8 cellular contexts compared by ENCODE assay signal in the genomic region with DNA sequence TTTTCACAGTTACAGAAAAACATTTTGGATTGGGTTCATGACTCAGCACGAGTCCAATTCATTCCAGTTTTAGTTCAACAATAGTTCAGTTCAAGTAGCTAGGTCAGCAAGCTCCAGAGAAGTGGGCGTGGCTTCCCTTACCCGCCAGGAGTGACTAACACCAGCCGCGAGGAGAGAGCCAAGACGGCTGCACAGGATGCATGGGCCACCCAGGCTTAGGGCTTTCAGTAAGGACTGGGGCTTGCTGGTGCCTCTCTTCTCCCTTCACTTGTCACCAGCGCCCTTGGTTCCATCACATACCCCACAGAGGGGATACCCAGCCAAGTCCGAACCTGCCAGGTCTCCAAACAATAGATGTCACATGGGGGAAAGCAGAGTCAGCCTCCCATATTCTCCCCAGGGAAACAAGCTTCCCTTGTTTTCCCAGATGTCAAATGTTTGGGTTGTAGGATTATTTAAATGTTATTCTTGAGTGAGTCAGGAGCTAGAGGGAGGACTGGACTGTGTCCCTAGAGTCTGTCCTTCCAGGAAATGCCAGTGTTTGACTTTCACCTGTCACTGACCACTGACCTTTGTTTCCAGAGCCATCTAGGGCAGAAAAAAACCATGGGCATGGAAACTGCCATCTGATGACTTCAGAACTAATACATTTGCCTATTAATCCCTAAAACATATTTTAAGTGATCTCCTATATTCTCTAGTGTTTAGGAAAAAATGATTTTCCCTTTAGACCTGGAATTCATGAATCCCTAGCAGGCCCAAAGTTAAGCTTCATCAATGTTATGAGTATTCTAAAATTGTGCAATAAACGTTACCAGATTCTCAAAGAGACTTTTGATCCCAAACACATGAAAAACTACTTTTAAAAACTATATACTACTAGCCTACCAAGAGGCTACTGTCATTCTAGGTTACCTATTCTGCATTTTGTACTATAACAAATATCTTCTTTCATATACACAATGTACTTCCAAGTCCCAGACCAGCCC. TPM values are rescaled to one million over a fixed set of nuclear protein-coding genes. Genes with fewer than 3 reads are reported as not detected.
DNase-seq lines count a peak whose midpoint lies in the region; ATAC-seq, FAIRE-seq and TF ChIP-seq lines count a peak whose summit lies in the region.

No MANE protein-coding gene starts in this region.

- peak; percentile 91 for DNase-seq in Calu3
- DNase-seq in NCI-H748 treated with DMSO at 0.1 percent for 48 hours (lab: John Stamatoyannopoulos, UW): peak; percentile 12
- DNase-seq in brain pericyte (ENCODE audit: low read depth, low spot score): peak; percentile 96
- peak; percentile 55 for DNase-seq in keratinocyte (ENCODE audit: low read depth, low spot score)
- peak; percentile 62 for DNase-seq in stimulated activated CD4-positive, alpha-beta T cell treated with anti-CD3 and anti-CD28 coated beads, Interleukin-15, amount 100 ng/mL, for 24 hours
- no peak for DNase-seq in SHP77 (lab: John Stamatoyannopoulos, UW)

- intact Hi-C loops in Calu3 (cut with micrococcal nuclease; ENCODE audit: unreplicated experiment): loop anchor here (10.0 kb wide), 1 partner anchor 203 kb away; no protein-coding TSS in a partner anchor

- H3K4me3 ChIP-seq in keratinocyte (ENCODE audit: control insufficient read depth in 2 of 3, extremely low read depth in 1 of 3, insufficient read depth in 2 of 3, low read depth in 1 of 3, low read length in 3 of 3): no peak overlapping the region

- CTCF ChIA-PET in Calu3 (lab: Charles Lee): interaction anchor here (0.6 to 1.3 kb wide), 8 partner anchors 52 to 812 kb away, joined by 3 to 4 read pairs (median 3); partner anchors contain the start of genes LSM11, NIPAL4 and THG1L

- peaks cover 12% of the 10 kb centered on the region for H3K4me1 ChIP-seq in keratinocyte (ENCODE audit: control insufficient read depth, extremely low read depth, insufficient read depth, low read length)

- no peaks in the 10 kb centered on the region for H3K9me3 ChIP-seq in keratinocyte (ENCODE audit: control insufficient read depth, low read depth, low read length)

- H3K9ac ChIP-seq in keratinocyte (ENCODE audit: control insufficient read depth, extremely low read depth, insufficient read depth, low read length): no peak overlapping the region

- H3K27me3 Mint-ChIP-seq in Calu3 (ENCODE audit: unreplicated experiment): no peaks in the 10 kb centered on the region

- peak; percentile 83 for FAIRE-seq in keratinocyte (lab: Jason Lieb, UNC)

- H3K27ac Mint-ChIP-seq in Calu3 (ENCODE audit: unreplicated experiment): peak overlapping the region; percentile 28

- no TSS peak for BruUV-seq in Calu3 (replicated peaks; lab: Mats Ljungman, UMichigan)

- no peaks in the 10 kb centered on the region for H4K20me1 ChIP-seq in keratinocyte (ENCODE audit: control insufficient read depth, extremely low read depth, insufficient read depth, low read length)

- H3K4me2 ChIP-seq in keratinocyte (ENCODE audit: control insufficient read depth, extremely low read depth, insufficient read depth, low read depth, low read length): no peak overlapping the region

- no peaks in the 10 kb centered on the region for H3K36me3 Mint-ChIP-seq in Calu3 (ENCODE audit: insufficient read depth, unreplicated experiment)

- peaks cover 9 to 11% of the 10 kb centered on the region in 2 experiments for H3K36me3 ChIP-seq in keratinocyte (ENCODE audit: control insufficient read depth in 2 of 2, extremely low read depth in 1 of 2, insufficient read depth in 2 of 2, low read length in 2 of 2)

- no peaks in the 10 kb centered on the region for H3K27me3 ChIP-seq in keratinocyte (ENCODE audit: control insufficient read depth, extremely low read depth, insufficient read depth, low read length)

- no peaks in the 10 kb centered on the region for H3K9me3 Mint-ChIP-seq in Calu3 (ENCODE audit: low read depth, unreplicated experiment)

- H3K4me3 Mint-ChIP-seq in Calu3 (ENCODE audit: low read depth, unreplicated experiment): peak overlapping the region; percentile 29

- H2AFZ ChIP-seq in keratinocyte (ENCODE audit: control insufficient read depth, low read length): no peak overlapping the region

- H3K79me2 ChIP-seq in keratinocyte (ENCODE audit: control insufficient read depth, insufficient read depth, low read length): no peaks in the 10 kb centered on the region

- dilution Hi-C loops in keratinocyte (cut with MboI; ENCODE audit: extremely low pct_ligation_motif_present, low sequenced_read_pairs): no loop called here

- no peaks in the 10 kb centered on the region for H3K9me1 ChIP-seq in keratinocyte (ENCODE audit: control insufficient read depth, extremely low read depth, insufficient read depth, low read length)

- peaks cover 23% of the 10 kb centered on the region for H3K4me1 Mint-ChIP-seq in Calu3 (ENCODE audit: low read depth, unreplicated experiment)

- TF ChIP-seq CTCF in Calu3 (IDR thresholded peaks at IDR 0.05; ENCODE audit: unreplicated experiment) (no peak), keratinocyte (optimal IDR thresholded peaks at IDR 0.05 in 1 of 3, IDR thresholded peaks at IDR 0.05 in 1 of 3, conservative IDR thresholded peaks at IDR 0.05 in 1 of 3; ENCODE audit: extremely low read depth in 1 of 3, insufficient read depth in 2 of 3, low read length in 3 of 3) (no peak)

- no peak overlapping the region for H3K27ac ChIP-seq in keratinocyte (ENCODE audit: control insufficient read depth, insufficient read depth, low read length)

- no peak for ATAC-seq in HG03571 (IDR thresholded peaks at IDR 0.05; ENCODE audit: unreplicated experiment)
- ATAC-seq in HG02759 (IDR thresholded peaks at IDR 0.05; ENCODE audit: unreplicated experiment): no peak

RNA-seq across cellular contexts. Expression of gene NIPAL4, which starts 51.9 kb away (rescaled TPM):
- 2.7 and 3.2 TPM in 2 replicates for total RNA-seq in Calu3 (2022)
- 8.2 to 12.6 TPM (median 10.3 TPM) in 3 replicates for polyA plus RNA-seq in keratinocyte
- polyA plus RNA-seq in keratinocyte (2011; ENCODE audit: low read depth): 30.0 TPM
- 9.5 and 13.2 TPM in 2 replicates for polyA plus RNA-seq in keratinocyte (2011; cell fraction: cytosol; rRNA removed)
- 17.8 and 19.2 TPM in 2 replicates for polyA plus RNA-seq in keratinocyte (2011; cell fraction: nucleus; rRNA removed)
- polyA plus RNA-seq in keratinocyte (2012; ENCODE audit: low replicate concordance): 11.3 and 73.1 TPM in 2 replicates
- 13.3 to 25.7 TPM (median 13.8 TPM) in 3 replicates for polyA minus RNA-seq in keratinocyte
- polyA minus RNA-seq in keratinocyte (2011; cell fraction: cytosol; rRNA and poly(A)+ RNA removed): 9.4 TPM
- 7.9 and 10.2 TPM in 2 replicates for polyA minus RNA-seq in keratinocyte (2011; cell fraction: nucleus; rRNA and poly(A)+ RNA removed)

Comparison
In these comparisons a context has a peak if more than half of its experiments do, and no peak if none do; other contexts are left out.
1. DNase-seq: peak in Calu3 (single experiment), NCI-H748 treated with DMSO at 0.1 percent for 48 hours (single experiment), brain pericyte (single experiment), keratinocyte (single experiment) and stimulated activated CD4-positive, alpha-beta T cell treated with anti-CD3 and anti-CD28 coated beads, Interleukin-15, amount 100 ng/mL, for 24 hours (single experiment); none in SHP77 (0 of 2).